In the genomic region with DNA sequence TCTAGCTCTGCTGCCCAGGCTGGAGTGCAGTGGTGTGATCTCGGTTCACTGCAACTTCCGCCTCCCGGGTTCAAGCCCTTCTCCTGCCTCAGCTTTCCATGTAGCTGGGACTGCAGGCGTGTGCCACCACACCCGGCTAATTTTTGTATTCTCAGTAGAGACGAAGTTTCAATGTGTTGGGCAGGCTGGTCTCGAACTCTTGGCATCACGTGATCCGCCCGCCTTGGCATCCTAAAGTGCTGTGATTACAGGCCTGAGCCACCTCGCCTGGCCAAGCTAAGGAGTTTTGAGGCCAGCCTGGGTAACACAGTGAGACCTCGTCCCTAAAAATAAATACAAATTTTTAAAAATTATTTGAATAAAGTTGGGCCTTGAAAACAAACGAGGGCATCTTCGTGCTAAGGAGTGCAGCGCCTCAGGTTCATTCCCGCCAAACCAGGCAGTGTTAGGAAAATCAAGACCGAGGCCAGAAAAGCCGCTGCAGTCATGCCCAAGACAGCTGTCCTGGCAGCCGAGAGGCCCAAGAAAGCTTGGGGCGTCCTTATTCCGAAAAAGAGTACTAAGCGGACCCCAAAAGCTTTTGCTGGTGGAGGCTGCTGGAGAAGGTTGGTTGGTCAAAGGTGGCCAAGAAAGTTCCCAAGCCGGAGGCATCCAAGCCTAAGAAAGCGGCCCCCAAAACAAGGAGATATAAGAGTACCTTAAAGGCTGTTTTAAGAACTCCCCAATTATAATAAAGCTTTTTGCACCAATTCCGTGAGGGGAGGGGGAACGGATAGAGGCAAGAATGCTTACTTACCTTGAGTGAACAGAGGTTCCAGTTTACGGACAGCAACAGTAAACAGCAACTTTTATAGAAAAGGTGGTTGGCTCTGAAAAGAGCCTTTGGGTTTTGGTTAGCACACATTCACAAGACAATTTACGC, we compare ENCODE assay signal across 8 cellular contexts.
DNase-seq lines count a peak whose midpoint lies in the region; TF ChIP-seq lines count a peak whose summit lies in the region.

No MANE protein-coding gene starts in this region.

- no peak overlapping the region for H2BK12ac ChIP-seq in mesenchymal stem cell (ENCODE audit: low read length in 2 of 2)

- H3K23ac ChIP-seq in mesenchymal stem cell (ENCODE audit: low read length in 2 of 2): peak overlapping the region in 1 of 2 experiments; percentile 86

- H2BK15ac ChIP-seq in mesenchymal stem cell (ENCODE audit: low read depth, poor library complexity, severe bottlenecking): no peak overlapping the region

- H3K9me3 ChIP-seq in OCI-LY1 (ENCODE audit: low read length) (no peaks in the 10 kb centered on the region), breast epithelium (no peaks in the 10 kb centered on the region), mesenchymal stem cell (ENCODE audit: control insufficient read depth, low read length) (no peaks in the 10 kb centered on the region)

- H3K36me3 ChIP-seq in OCI-LY1 (ENCODE audit: insufficient read depth, low read length) (peaks cover 8% of the 10 kb centered on the region; the same call in 1 of the 2 replicates), breast epithelium (no peaks in the 10 kb centered on the region), mesenchymal stem cell (ENCODE audit: control insufficient read depth in 1 of 2, insufficient read depth in 2 of 2, low read depth in 1 of 2, low read length in 2 of 2) (no peaks in the 10 kb centered on the region)

- peak overlapping the region; percentile 99 for H3K27ac ChIP-seq in OCI-LY1 (ENCODE audit: low read depth, low read length, poor library complexity, severe bottlenecking)
- H3K27ac ChIP-seq in breast epithelium: peak overlapping the region; percentile 90 to 94
- H3K27ac ChIP-seq in mesenchymal stem cell (ENCODE audit: low read length, poor library complexity, severe bottlenecking): peak overlapping the region; percentile 67

- H3K18ac ChIP-seq in mesenchymal stem cell (ENCODE audit: low read depth in 1 of 2, low read length in 2 of 2): peak overlapping the region in 1 of 2 experiments; percentile 88

- H3K4me1 ChIP-seq in OCI-LY1 (ENCODE audit: insufficient read depth, low read length, severe bottlenecking): peaks cover 32% of the 10 kb centered on the region
- H3K4me1 ChIP-seq in breast epithelium: no peaks in the 10 kb centered on the region
- H3K4me1 ChIP-seq in mesenchymal stem cell (ENCODE audit: control insufficient read depth, insufficient read depth, low read depth, low read length): peaks cover 7% of the 10 kb centered on the region

- H2BK120ac ChIP-seq in mesenchymal stem cell (ENCODE audit: low read depth, low read length): no peak overlapping the region

- TF ChIP-seq CTCF in OCI-LY1 (IDR thresholded peaks at IDR 0.05; ENCODE audit: low read length) (no peak), breast epithelium (IDR thresholded peaks at IDR 0.05) (no peak)

- peaks cover 5% of the 10 kb centered on the region for H3K79me1 ChIP-seq in mesenchymal stem cell (replicated peaks; ENCODE audit: low read length, poor library complexity, severe bottlenecking)

- peak overlapping the region in 1 of 2 experiments; percentile 85 for H3K4ac ChIP-seq in mesenchymal stem cell (ENCODE audit: low read depth in 1 of 2, low read length in 2 of 2)

- peak overlapping the region; percentile 98 for H3K9ac ChIP-seq in OCI-LY1 (ENCODE audit: low read length)
- H3K9ac ChIP-seq in mesenchymal stem cell (ENCODE audit: low read length): peak overlapping the region; percentile 92

- H2BK5ac ChIP-seq in mesenchymal stem cell (ENCODE audit: low read depth, low read length, poor library complexity, severe bottlenecking): no peak overlapping the region

- H3K4me2 ChIP-seq in OCI-LY1 (ENCODE audit: low read length): peak overlapping the region; percentile 95
- H3K4me2 ChIP-seq in mesenchymal stem cell (ENCODE audit: low read length, poor library complexity, severe bottlenecking): peak overlapping the region; percentile 70

- no peaks in the 10 kb centered on the region; the same call in 1 of the 2 replicates for H3K79me2 ChIP-seq in OCI-LY1 (ENCODE audit: insufficient read depth, low read length)

- no peaks in the 10 kb centered on the region for H4K20me1 ChIP-seq in OCI-LY1 (ENCODE audit: insufficient read depth, low read length)

- H3K4me3 ChIP-seq in OCI-LY1 (ENCODE audit: low read depth, low read length, poor library complexity, severe bottlenecking) (peak overlapping the region; percentile 85), breast epithelium (peak overlapping the region; percentile 48 to 76 (median 76)), mesenchymal stem cell (ENCODE audit: insufficient read depth in 1 of 2, low read depth in 1 of 2, low read length in 2 of 2) (peak overlapping the region; percentile 71 to 82)

- intact Hi-C loops in breast epithelium (cut with DNase I; ENCODE audit: low total_unique reads): no loop called here

- H4K8ac ChIP-seq in mesenchymal stem cell (ENCODE audit: low read length): peak overlapping the region; percentile 40

- no peaks in the 10 kb centered on the region for H3K9me2 ChIP-seq in OCI-LY1 (ENCODE audit: low read depth, low read length)

- H2AK5ac ChIP-seq in mesenchymal stem cell (ENCODE audit: low read length, severe bottlenecking): no peak overlapping the region

- no peak for TF ChIP-seq POLR2A in breast epithelium (IDR thresholded peaks at IDR 0.05)

- H2AFZ ChIP-seq in OCI-LY1 (ENCODE audit: low read length): no peak overlapping the region
- no peak overlapping the region for H2AFZ ChIP-seq in mesenchymal stem cell (ENCODE audit: low read depth, low read length)

- 2% methylated on average over 22 of the region's 28 CpGs for WGBS in mesenchymal stem cell

- H3K27me3 ChIP-seq in OCI-LY1 (ENCODE audit: insufficient read depth, low read length) (no peaks in the 10 kb centered on the region), breast epithelium (no peaks in the 10 kb centered on the region), mesenchymal stem cell (ENCODE audit: control insufficient read depth in 1 of 2, insufficient read depth in 1 of 2, low read length in 2 of 2) (peaks cover 0 to 5% of the 10 kb centered on the region in 2 experiments)

- no peak overlapping the region for H3K14ac ChIP-seq in mesenchymal stem cell (ENCODE audit: low read length in 2 of 2)

- DNase-seq in DMS 273 (lab: John Stamatoyannopoulos, UW; ENCODE audit: unreplicated experiment) (peak; percentile 46), DMS 273 treated with DMSO at 0.1 percent for 48 hours (lab: John Stamatoyannopoulos, UW) (no peak), breast epithelium (ENCODE audit: low spot score in 2 of 2) (no peak), mesenchymal stem cell (peak; percentile 48), ureter (ENCODE audit: low spot score) (peak; percentile 45), NCI-H1105 (lab: John Stamatoyannopoulos, UW) (no peak), NCI-H1694 (lab: John Stamatoyannopoulos, UW) (no peak)

- H4K91ac ChIP-seq in mesenchymal stem cell (ENCODE audit: low read length): no peak overlapping the region

- H3F3A ChIP-seq in OCI-LY1 (ENCODE audit: insufficient read depth, low read length): peaks cover 21% of the 10 kb centered on the region

Comparison
In these comparisons a context has a peak if more than half of its experiments do, and no peak if none do; other contexts are left out.
1. DNase-seq: peak in DMS 273 (single experiment), mesenchymal stem cell (single experiment) and ureter (single experiment); none in DMS 273 treated with DMSO at 0.1 percent for 48 hours (single experiment), breast epithelium (0 of 2), NCI-H1105 (single experiment) and NCI-H1694 (single experiment).
2. Peak in every context shown above with its lines, with median percentiles within 50 percentile points of each other: H3K27ac ChIP-seq and H3K4me3 ChIP-seq.